Comparison of ENCODE assay signal across 8 cellular contexts in genomic region chr14:81436296-81437138, GRCh38. TPM values are rescaled to one million over a fixed set of nuclear protein-coding genes. Genes with fewer than 3 reads are reported as not detected.
A peak's percentile ranks its signal among the peaks of the same experiment; 100 is the strongest.
DNase-seq lines count a peak whose midpoint lies in the region; ATAC-seq and TF ChIP-seq lines count a peak whose summit lies in the region.

No MANE protein-coding gene starts in this region.

- no peak for TF ChIP-seq POLR2A in vagina (IDR thresholded peaks at IDR 0.05)

- ATAC-seq in GM21529 (IDR thresholded peaks at IDR 0.05; ENCODE audit: unreplicated experiment) (peak; percentile 83), omental fat pad (ENCODE audit: low FRiP score) (peak; percentile 97)

- H3K27ac ChIP-seq in vagina = peak overlapping the region; percentile 29

- peak overlapping the region; percentile 47 for H3K9ac ChIP-seq in adipocyte (ENCODE audit: low read length)

- H3K4me1 ChIP-seq in adipocyte (ENCODE audit: control insufficient read depth, insufficient read depth, low read length) (peaks cover 8% of the 10 kb centered on the region), vagina (peaks cover 6% of the 10 kb centered on the region)

- H3K9me3 ChIP-seq in adipocyte (ENCODE audit: control insufficient read depth, low read length) = no peaks in the 10 kb centered on the region
- H3K9me3 ChIP-seq in vagina = no peaks in the 10 kb centered on the region

- H3K27me3 ChIP-seq in adipocyte (replicated peaks; ENCODE audit: control insufficient read depth, insufficient read depth, low read length) (peaks cover 45% of the 10 kb centered on the region), vagina (no peaks in the 10 kb centered on the region)

- H3K4me3 ChIP-seq in adipocyte (ENCODE audit: low read length) (peak overlapping the region; percentile 77), vagina (peak overlapping the region; percentile 48 to 58)

- TF ChIP-seq CTCF in omental fat pad (IDR thresholded peaks at IDR 0.05) (no peak), vagina (IDR thresholded peaks at IDR 0.05) (no peak)

- H3K36me3 ChIP-seq in adipocyte (ENCODE audit: control insufficient read depth, insufficient read depth, low read length, severe bottlenecking) = no peaks in the 10 kb centered on the region
- no peaks in the 10 kb centered on the region for H3K36me3 ChIP-seq in vagina

- DNase-seq in DMS 273 treated with DMSO at 0.1 percent for 48 hours (lab: John Stamatoyannopoulos, UW) = peak; percentile 64
- peak; percentile 83 for DNase-seq in HuH-7.5 (ENCODE audit: low spot score)
- DNase-seq in SHP77 treated with DMSO at 0.1 percent for 48 hours (lab: John Stamatoyannopoulos, UW) = peak; percentile 24
- DNase-seq in adipocyte (ENCODE audit: low read depth) = peak; percentile 82
- DNase-seq in cardiac septum (ENCODE audit: low spot score) = peak; percentile 81
- DNase-seq in omental fat pad (ENCODE audit: low spot score) = no peak
- DNase-seq in vagina (ENCODE audit: extremely low spot score in 2 of 2) = no peak

- intact Hi-C loops in cardiac septum (cut with DNase I) (no loop called here), vagina (cut with DNase I) (no loop called here)

RNA-seq across cellular contexts. Expression of gene STON2, which starts 36.4 kb away (rescaled TPM):
- 5.7 TPM for total RNA-seq in cardiac septum
- 10 to 100 TPM in 3 of 4 donors, 1 to 10 TPM in 1; 8.0 to 31.4 (median 18.6) TPM for total RNA-seq in omental fat pad
- 39.8 TPM for total RNA-seq in vagina

Comparison
In these comparisons a context has a peak if more than half of its experiments do, and no peak if none do; other contexts are left out.
1. DNase-seq: peak in DMS 273 treated with DMSO at 0.1 percent for 48 hours (single experiment), HuH-7.5 (single experiment), SHP77 treated with DMSO at 0.1 percent for 48 hours (single experiment), adipocyte (single experiment) and cardiac septum (single experiment); none in omental fat pad (single experiment) and vagina (0 of 2).